Comparison of ENCODE assay signal across 21 cellular contexts in genomic region chr6:111356551-111356950, GRCh38.
A peak's percentile ranks its signal among the peaks of the same experiment; 100 is the strongest.
DNase-seq lines count a peak whose midpoint lies in the region; ATAC-seq, FAIRE-seq and TF ChIP-seq lines count a peak whose summit lies in the region.
"Had no signal": no experiment of that assay in that cellular context is flagged by ENCODE, and none has a peak within 500 bp of the region (broad histone marks: within the 10 kb centered on the region; RNA-seq: fewer than 3 reads in every experiment).

No MANE protein-coding gene starts in this region.

- no peaks in the 10 kb centered on the region for H4K20me1 ChIP-seq in HepG2 (ENCODE audit: insufficient read depth, low read length)
- H4K20me1 ChIP-seq: BLaER1 treated with 17β-estradiol and CSF1 and Interleukin-3, amounts not matched to agents 10 nM and 100 nM had no signal

- CTCF ChIA-PET in HepG2 (lab: Yijun Ruan, JAX; ENCODE audit: low intra/inter-chr PET ratio, low total read pairs), result no interaction called here

- H3K9me3 Mint-ChIP-seq in chondrocyte (ENCODE audit: low read depth), result no peaks in the 10 kb centered on the region
- no peaks in the 10 kb centered on the region for H3K9me3 Mint-ChIP-seq in progenitor cell of endocrine pancreas (ENCODE audit: low read depth)
- H3K9me3 Mint-ChIP-seq: CD8-positive, alpha-beta memory T cell had no signal

- peaks cover 4 to 21% of the 10 kb centered on the region in 2 experiments; a peak in 3 of 5 replicates for H3K36me3 ChIP-seq in HepG2 (replicated peaks in 1 of 2; ENCODE audit: control insufficient read depth in 1 of 2, insufficient read depth in 2 of 2, low read length in 2 of 2)

- peaks cover 24% of the 10 kb centered on the region for H3K4me1 ChIP-seq in HepG2 (ENCODE audit: insufficient read depth, low read length)

- no peaks in the 10 kb centered on the region for H3K79me2 ChIP-seq in HepG2 (ENCODE audit: insufficient read depth, low read length)

- no peak for TF ChIP-seq POLR2A in HepG2 (IDR thresholded peaks at IDR 0.05; ENCODE audit: insufficient read depth in 1 of 2, low read depth in 2 of 2, low read length in 2 of 2)

- peak in 1 of 2 experiments; percentile 55; a peak in 2 of 4 replicates for TF ChIP-seq EP300 in HepG2 (IDR thresholded peaks at IDR 0.05; ENCODE audit: low read depth in 2 of 2, low read length in 2 of 2)
- no peak for TF ChIP-seq EP300 in HepG2 (CRISPR knock-in tag; IDR thresholded peaks at IDR 0.05; ENCODE audit: borderline replicate concordance)

- peak; percentile 61 for FAIRE-seq in HepG2 (lab: Jason Lieb, UNC)

- no peak for TF ChIP-seq CTCF in chondrocyte (IDR thresholded peaks at IDR 0.05)
- TF ChIP-seq CTCF in HepG2 (CRISPR knock-in tag; IDR thresholded peaks at IDR 0.05), result no peak
- TF ChIP-seq CTCF in progenitor cell of endocrine pancreas (IDR thresholded peaks at IDR 0.05; ENCODE audit: unreplicated experiment), result no peak

- DNase-seq in Caki2 (ENCODE audit: low read depth) (peak; percentile 52), chondrocyte (ENCODE audit: low spot score) (no peak), HepG2 (ENCODE audit: low spot score) (peak; percentile 68), progenitor cell of endocrine pancreas (ENCODE audit: low spot score, unreplicated experiment) (no peak), DMS153 (lab: John Stamatoyannopoulos, UW) (no peak), NCI-H524 treated with DMSO at 0.1 percent for 48 hours (lab: John Stamatoyannopoulos, UW) (no peak), NCI-H748 treated with DMSO at 0.1 percent for 48 hours (lab: John Stamatoyannopoulos, UW) (no peak)
- DNase-seq: CD8-positive, alpha-beta memory T cell; GOT3; MV-4-11; NCI-H187; NCI-H2107; NCI-H2227 treated with DMSO at 0.1 percent for 48 hours; NCI-H524; PC-3; RPMI8226; SHP77 treated with DMSO at 0.1 percent for 48 hours; SK-N-SH had no signal

- no peak overlapping the region for H3K4me3 Mint-ChIP-seq in chondrocyte (ENCODE audit: unreplicated experiment)
- H3K4me3 Mint-ChIP-seq in progenitor cell of endocrine pancreas (ENCODE audit: low read depth), result peak overlapping the region; percentile 11
- H3K4me3 Mint-ChIP-seq: CD8-positive, alpha-beta memory T cell had no signal

- H3K27me3 ChIP-seq in HepG2 (ENCODE audit: control insufficient read depth in 1 of 2, insufficient read depth in 2 of 2, low read length in 2 of 2), result no peaks in the 10 kb centered on the region
- H3K27me3 ChIP-seq: BLaER1 treated with 17β-estradiol and CSF1 and Interleukin-3, amounts not matched to agents 10 nM and 100 nM had no signal

- WGBS in HepG2 (ENCODE audit: low lambda C conversion rate), result 96% methylated on average over 1 of the region's 1 CpG

- H3K4me1 Mint-ChIP-seq in chondrocyte (ENCODE audit: low read depth), result peaks cover 38% of the 10 kb centered on the region
- H3K4me1 Mint-ChIP-seq in progenitor cell of endocrine pancreas (ENCODE audit: low read depth), result peaks cover 38% of the 10 kb centered on the region
- H3K4me1 Mint-ChIP-seq: CD8-positive, alpha-beta memory T cell had no signal

- ATAC-seq in HepG2 (peak; percentile 84), GM21737 (IDR thresholded peaks at IDR 0.05; ENCODE audit: unreplicated experiment) (no peak)
- ATAC-seq: PC-3 had no signal

- peak overlapping the region in 2 of 3 experiments; percentile 14 to 16; a peak in 1 of 6 replicates for H3K4me3 ChIP-seq in HepG2 (replicated peaks in 1 of 3; ENCODE audit: insufficient read depth in 1 of 3, low read depth in 2 of 3, low read length in 3 of 3)
- H3K4me3 ChIP-seq: BLaER1 treated with 17β-estradiol and CSF1 and Interleukin-3, amounts not matched to agents 10 nM and 100 nM had no signal

- H3K27me3 Mint-ChIP-seq in chondrocyte (ENCODE audit: low read depth) (no peaks in the 10 kb centered on the region), progenitor cell of endocrine pancreas (no peaks in the 10 kb centered on the region)
- H3K27me3 Mint-ChIP-seq: CD8-positive, alpha-beta memory T cell had no signal

- no peak for TF ChIP-seq RAD21 in HepG2 (CRISPR knock-in tag; IDR thresholded peaks at IDR 0.05)

- H3K4me2 ChIP-seq in HepG2 (ENCODE audit: low read depth, low read length), result peak overlapping the region; percentile 28
- H3K4me2 ChIP-seq: BLaER1 treated with 17β-estradiol and CSF1 and Interleukin-3, amounts not matched to agents 10 nM and 100 nM; KMS-11; SK-N-SH had no signal

- no TSS peak for BruUV-seq in HepG2 (replicated peaks; lab: Mats Ljungman, UMichigan)

- POLR2A ChIA-PET in HepG2 (lab: Yijun Ruan, JAX), result no interaction called here

- no peaks in the 10 kb centered on the region for H3K9me3 ChIP-seq in HepG2 (ENCODE audit: low read length)
- H3K9me3 ChIP-seq: BLaER1 treated with 17β-estradiol and CSF1 and Interleukin-3, amounts not matched to agents 10 nM and 100 nM; SK-N-SH had no signal

- in situ Hi-C loops in Caki2 (cut with HindIII; ENCODE audit: low pct_unique_long_range_greater_than_20kb, low sequenced_read_pairs), result no loop called here
- in situ Hi-C loops in HepG2 (cut with HindIII; ENCODE audit: extremely low pct_ligation_motif_present, low pct_unique_long_range_greater_than_20kb), result loop anchor here (25.0 kb wide), 1 partner anchor 281 kb away; no protein-coding TSS in a partner anchor

- peaks cover 14% of the 10 kb centered on the region for H3K36me3 Mint-ChIP-seq in chondrocyte (ENCODE audit: low read depth)
- H3K36me3 Mint-ChIP-seq in progenitor cell of endocrine pancreas (ENCODE audit: insufficient read depth), result peaks cover 22% of the 10 kb centered on the region

- no peak overlapping the region for H3K9ac ChIP-seq in HepG2 (ENCODE audit: insufficient read depth, low read depth, low read length)
- H3K9ac ChIP-seq: BLaER1 treated with 17β-estradiol and CSF1 and Interleukin-3, amounts not matched to agents 10 nM and 100 nM; KMS-11; SK-N-SH had no signal

- no peak overlapping the region for H2AFZ ChIP-seq in HepG2 (ENCODE audit: low read length)

- H3K27ac ChIP-seq in HepG2 (ENCODE audit: extremely low read length, insufficient read depth, low read length), result peak overlapping the region; percentile 46
- H3K27ac ChIP-seq: BLaER1 treated with 17β-estradiol and CSF1 and Interleukin-3, amounts not matched to agents 10 nM and 100 nM; KMS-11 had no signal

- intact Hi-C loops in HepG2 (cut with micrococcal nuclease; ENCODE audit: unreplicated experiment), result no loop called here

- H3K27ac Mint-ChIP-seq in chondrocyte (ENCODE audit: unreplicated experiment) (peak overlapping the region; percentile 4), progenitor cell of endocrine pancreas (peak overlapping the region; percentile 60)
- H3K27ac Mint-ChIP-seq: CD8-positive, alpha-beta memory T cell had no signal

TF ChIP-seq in HepG2, 621 proteins besides CTCF, POLR2A, EP300 and RAD21 (continues in another document):
- 0 out of 2 replicates have a peak, but pooled peaks have one; percentile 42 for TF ChIP-seq HDAC2 (CRISPR knock-in tag; IDR thresholded peaks at IDR 0.05)
- TF ChIP-seq BCL6 (CRISPR knock-in tag; IDR thresholded peaks at IDR 0.05), result peak; percentile 48; the same call in 1 of the 2 replicates
- 0 out of 2 replicates have a peak, but pooled peaks have one; percentile 40 for TF ChIP-seq ZNF331 (CRISPR knock-in tag; IDR thresholded peaks at IDR 0.05)
- TF ChIP-seq SSRP1 (CRISPR knock-in tag; IDR thresholded peaks at IDR 0.05), result no peak
- TF ChIP-seq ZNF18 (CRISPR knock-in tag; IDR thresholded peaks at IDR 0.05; ENCODE audit: insufficient replicate concordance), result no peak
- peak; percentile 25; the same call in 1 of the 2 replicates for TF ChIP-seq KAT8 (CRISPR knock-in tag; IDR thresholded peaks at IDR 0.05)
- TF ChIP-seq ZNF550 (CRISPR knock-in tag; IDR thresholded peaks at IDR 0.05; ENCODE audit: borderline replicate concordance), result no peak
- peak; percentile 82; the same call in 1 of the 2 replicates for TF ChIP-seq HNRNPUL1 (IDR thresholded peaks at IDR 0.05; ENCODE audit: low read depth, low read length)
- TF ChIP-seq, protein P1, sequence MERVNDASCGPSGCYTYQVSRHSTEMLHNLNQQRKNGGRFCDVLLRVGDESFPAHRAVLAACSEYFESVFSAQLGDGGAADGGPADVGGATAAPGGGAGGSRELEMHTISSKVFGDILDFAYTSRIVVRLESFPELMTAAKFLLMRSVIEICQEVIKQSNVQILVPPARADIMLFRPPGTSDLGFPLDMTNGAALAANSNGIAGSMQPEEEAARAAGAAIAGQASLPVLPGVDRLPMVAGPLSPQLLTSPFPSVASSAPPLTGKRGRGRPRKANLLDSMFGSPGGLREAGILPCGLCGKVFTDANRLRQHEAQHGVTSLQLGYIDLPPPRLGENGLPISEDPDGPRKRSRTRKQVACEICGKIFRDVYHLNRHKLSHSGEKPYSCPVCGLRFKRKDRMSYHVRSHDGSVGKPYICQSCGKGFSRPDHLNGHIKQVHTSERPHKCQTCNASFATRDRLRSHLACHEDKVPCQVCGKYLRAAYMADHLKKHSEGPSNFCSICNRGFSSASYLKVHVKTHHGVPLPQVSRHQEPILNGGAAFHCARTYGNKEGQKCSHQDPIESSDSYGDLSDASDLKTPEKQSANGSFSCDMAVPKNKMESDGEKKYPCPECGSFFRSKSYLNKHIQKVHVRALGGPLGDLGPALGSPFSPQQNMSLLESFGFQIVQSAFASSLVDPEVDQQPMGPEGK (CRISPR knock-in tag; IDR thresholded peaks at IDR 0.05), result peak; percentile 26; the same call in 1 of the 2 replicates
- TF ChIP-seq FOXJ3 (CRISPR knock-in tag; IDR thresholded peaks at IDR 0.05; ENCODE audit: borderline replicate concordance), result peak; percentile 19; the same call in 1 of the 2 replicates

Comparison
In these comparisons a context has a peak if more than half of its experiments do, and no peak if none do; other contexts are left out.
1. DNase-seq: peak in Caki2 (single experiment) and HepG2 (single experiment); none in chondrocyte (single experiment), progenitor cell of endocrine pancreas (single experiment), DMS153 (single experiment), NCI-H524 treated with DMSO at 0.1 percent for 48 hours (single experiment) and NCI-H748 treated with DMSO at 0.1 percent for 48 hours (single experiment).